22 cellular contexts compared by ENCODE assay signal in the genomic region with DNA sequence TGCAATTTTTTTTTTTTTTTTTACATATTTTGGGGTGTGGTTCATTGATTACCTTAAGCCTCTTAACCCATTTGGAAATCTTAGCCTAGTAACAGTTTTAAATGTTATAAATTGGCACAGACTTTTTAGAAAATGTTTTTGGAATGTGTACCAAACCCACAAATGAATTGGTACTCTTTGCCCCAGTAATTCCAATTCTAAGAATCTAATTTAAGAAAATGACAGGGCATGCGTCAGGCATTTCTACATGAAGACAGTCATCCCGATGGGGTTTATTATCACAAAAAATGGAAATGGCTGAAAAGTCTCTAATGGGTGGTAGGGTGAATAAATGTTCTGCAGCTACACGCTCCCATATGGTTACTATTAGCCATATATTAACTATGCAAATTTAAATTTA. TPM values are rescaled to one million over a fixed set of nuclear protein-coding genes. Genes with fewer than 3 reads are reported as not detected.
"Had no signal": no experiment of that assay in that cellular context is flagged by ENCODE, and none has a peak within 500 bp of the region (broad histone marks: within the 10 kb centered on the region; RNA-seq: fewer than 3 reads in every experiment).

No MANE protein-coding gene starts in this region.

- ATAC-seq: activated CD4-positive, CD25-positive, alpha-beta regulatory T cell treated with anti-CD3 and anti-CD28 coated beads, Interleukin-2, amount 50 U/mL, for 24 hours; activated CD8-positive, alpha-beta T cell treated with anti-CD3 and anti-CD28 coated beads for 36 hours; activated T-cell treated with anti-CD3 and anti-CD28 coated beads, Interleukin-2, amount 50 U/mL, for 72 hours had no signal

- DNase-seq: activated CD4-positive, alpha-beta T cell treated with anti-CD3 and anti-CD28 coated beads for 4 hours; activated CD8-positive, alpha-beta memory T cell treated with anti-CD3 and anti-CD28 coated beads, Interleukin-2, amount 50 U/mL, for 4 hours; activated CD8-positive, alpha-beta T cell treated with anti-CD3 and anti-CD28 coated beads for 36 hours; activated gamma-delta T cell treated with Interleukin-2 at 50 U/mL for 16 hours; activated naive CD4-positive, alpha-beta T cell treated with anti-CD3 and anti-CD28 coated beads, Interleukin-2, amount 10 ng/mL, durations not matched to agents 7 days and 5 days; activated naive CD8-positive, alpha-beta T cell treated with anti-CD3 and anti-CD28 coated beads for 36 hours; activated T-cell treated with anti-CD3 and anti-CD28 coated beads, Interleukin-2, amount 50 U/mL, for 72 hours; aorta; caudate nucleus; Karpas-422; MM.1S; NCI-H1105 treated with DMSO at 0.1 percent for 48 hours; NCI-H146; NCI-H187 treated with DMSO at 0.1 percent for 48 hours; NCI-H2081 treated with DMSO at 0.1 percent for 48 hours; NCI-H446; NCI-H524; PC-9; SHP77 treated with DMSO at 0.1 percent for 48 hours had no signal

- H3K4me2 ChIP-seq: PC-9 had no signal

- H3K27ac ChIP-seq: breast epithelium, PC-9 had no signal

- H3K36me3 ChIP-seq: breast epithelium had no signal

- H3K4me3 ChIP-seq: breast epithelium, PC-9 had no signal

- H3K9me3 ChIP-seq: breast epithelium had no signal

- H3K4me1 ChIP-seq: breast epithelium had no signal

- H3K27me3 ChIP-seq: breast epithelium had no signal

- H2AFZ ChIP-seq: PC-9 had no signal

RNA-seq across cellular contexts. Expression of a gene that starts 54.9 kb away (rescaled TPM):
- total RNA-seq: activated CD8-positive, alpha-beta T cell treated with anti-CD3 and anti-CD28 coated beads for 36 hours; activated naive CD8-positive, alpha-beta T cell treated with anti-CD3 and anti-CD28 coated beads for 36 hours; activated T-cell treated with anti-CD3 and anti-CD28 coated beads, Interleukin-2, amount 50 U/mL, for 72 hours; activated T-helper 2 cell treated with anti-CD3 and anti-CD28 coated beads, Interferon-gamma antibody, Interleukin-2, Interleukin-4, amounts not matched to agents 10 μg/mL and 5 μg/mL and 100 μg/mL, durations not matched to agents 14 hours and 24 hours and 36 hours; PC-9 had no signal
